In genomic region chr4:55028196-55028595, GRCh38 we compare ENCODE assay signal across 37 cellular contexts.
A peak's percentile ranks its signal among the peaks of the same experiment; 100 is the strongest.
DNase-seq lines count a peak whose midpoint lies in the region; ATAC-seq, FAIRE-seq and TF ChIP-seq lines count a peak whose summit lies in the region.
"Had no signal": no experiment of that assay in that cellular context is flagged by ENCODE, and none has a peak within 500 bp of the region (broad histone marks: within the 10 kb centered on the region; RNA-seq: fewer than 3 reads in every experiment).

No MANE protein-coding gene starts in this region.

- POLR2A ChIA-PET in WTC11 (lab: Charles Lee) (no interaction called here), K562 (lab: Yijun Ruan, JAX) (interaction anchor here (0.5 kb wide), 1 partner anchor 51 kb away, joined by 3 read pairs; no protein-coding TSS in a partner anchor)

- H3K9me3 ChIP-seq in H9 (ENCODE audit: control insufficient read depth, low read depth, low read length) (no peaks in the 10 kb centered on the region), K562 (replicated peaks; ENCODE audit: control insufficient read depth, insufficient read depth, low read depth, low read length) (no peaks in the 10 kb centered on the region), testis (no peaks in the 10 kb centered on the region)
- H3K9me3 ChIP-seq: A549; BE2C; BLaER1; BLaER1 treated with 17β-estradiol and CSF1 and Interleukin-3, amounts not matched to agents 10 nM and 100 nM; Caco-2 had no signal

- H3K4me3 Mint-ChIP-seq in GM23338 (no peak overlapping the region), H9 (no peak overlapping the region), WTC11 (no peak overlapping the region)
- H3K4me3 Mint-ChIP-seq: B cell; CD14-positive monocyte; CD4-positive, alpha-beta memory T cell; CD4-positive, alpha-beta T cell; CD8-positive, alpha-beta memory T cell; CD8-positive, alpha-beta T cell had no signal

- H3K27ac ChIP-seq in GM23338 (ENCODE audit: low read depth) (no peak overlapping the region), H9 (ENCODE audit: insufficient read length, low read depth, low read length) (no peak overlapping the region), K562 (ENCODE audit: extremely low read depth, low read depth, low read length) (no peak overlapping the region), testis (no peak overlapping the region)
- H3K27ac ChIP-seq: 22Rv1; A549; BLaER1; BLaER1 treated with 17β-estradiol and CSF1 and Interleukin-3, amounts not matched to agents 10 nM and 100 nM; C4-2B had no signal

- no peaks in the 10 kb centered on the region for H3F3A ChIP-seq in GM23338 (replicated peaks; ENCODE audit: low read depth)

- H2BK120ac ChIP-seq in H9 (ENCODE audit: low read depth, low read length, poor library complexity, severe bottlenecking), result no peak overlapping the region

- H3K18ac ChIP-seq in H9 (ENCODE audit: insufficient read length, low read depth, low read length), result no peak overlapping the region

- H3K27ac Mint-ChIP-seq in GM23338, result no peak overlapping the region
- H3K27ac Mint-ChIP-seq in H9, result no peak overlapping the region
- H3K27ac Mint-ChIP-seq in WTC11, result no peak overlapping the region
- H3K27ac Mint-ChIP-seq: B cell; CD14-positive monocyte; CD4-positive, alpha-beta T cell; CD4-positive, CD25-positive, alpha-beta regulatory T cell; CD8-positive, alpha-beta memory T cell; CD8-positive, alpha-beta T cell had no signal

- in situ Hi-C loops in K562 (cut with MboI), result no loop called here

- H3K4me3 ChIP-seq in GM23338, result no peak overlapping the region
- H3K4me3 ChIP-seq in K562, result no peak overlapping the region
- no peak overlapping the region for H3K4me3 ChIP-seq in testis
- H3K4me3 ChIP-seq: A549; BLaER1; BLaER1 treated with 17β-estradiol and CSF1 and Interleukin-3, amounts not matched to agents 10 nM and 100 nM had no signal

- no peaks in the 10 kb centered on the region for H3K79me1 ChIP-seq in H9 (ENCODE audit: insufficient read depth, low read depth, low read length, poor library complexity, severe bottlenecking)

- peak; percentile 65 for FAIRE-seq in K562 (lab: Jason Lieb, UNC)
- FAIRE-seq: A204.1, A549, D721Med had no signal

- H4K8ac ChIP-seq in H9 (replicated peaks; ENCODE audit: insufficient read length, low read depth, low read length), result no peak overlapping the region

- DNase-seq in GM23338 (ENCODE audit: low spot score), result no peak
- peak; percentile 36 for DNase-seq in H9
- no peak for DNase-seq in WTC11 (ENCODE audit: low spot score)
- DNase-seq in K562 (ENCODE audit: extremely low read depth in 1 of 4, low spot score in 3 of 4), result no peak
- DNase-seq in activated CD4-positive, CD25-positive, alpha-beta regulatory T cell (lab: John Stamatoyannopoulos, UW), result no peak
- DNase-seq in NCI-H2171 treated with DMSO at 0.1 percent for 48 hours (lab: John Stamatoyannopoulos, UW), result no peak
- DNase-seq in sciatic nerve (ENCODE audit: low spot score), result no peak
- DNase-seq in testis, result no peak
- DNase-seq: 8988T; ACHN; AML-193; BE2C; C1 segment of cervical spinal cord; Caco-2; Calu3; CD4-positive, alpha-beta memory T cell; CD4-positive, alpha-beta T cell; CD4-positive, CD25-positive, alpha-beta regulatory T cell; CD8-positive, alpha-beta memory T cell; CD8-positive, alpha-beta T cell; COR-L47; DMS 273 treated with DMSO at 0.1 percent for 48 hours; DMS153; DMS53; DMS79; DMS79 treated with DMSO at 0.1 percent for 48 hours; DND-41; EL had no signal

- H3K4me1 ChIP-seq in GM23338 (ENCODE audit: insufficient read depth) (peaks cover 8% of the 10 kb centered on the region), H9 (ENCODE audit: insufficient read depth, low read length) (no peaks in the 10 kb centered on the region), K562 (replicated peaks in 1 of 2; ENCODE audit: control insufficient read depth in 2 of 2, insufficient read depth in 2 of 2, low read length in 2 of 2) (no peaks in the 10 kb centered on the region; a peak in 1 of 5 replicates), testis (no peaks in the 10 kb centered on the region)
- H3K4me1 ChIP-seq: A549; BE2C; BLaER1; BLaER1 treated with 17β-estradiol and CSF1 and Interleukin-3, amounts not matched to agents 10 nM and 100 nM had no signal

- H3K14ac ChIP-seq in H9 (ENCODE audit: insufficient read depth, low read length), result no peak overlapping the region

- H2AK5ac ChIP-seq in H9 (ENCODE audit: insufficient read length, low read length), result no peak overlapping the region

- H3T11ph ChIP-seq in H9 (ENCODE audit: low read length), result no peak overlapping the region

- TF ChIP-seq POLR2A in K562 (conservative IDR thresholded peaks at IDR 0.05) (no peak), testis (IDR thresholded peaks at IDR 0.05) (no peak)

- H3K27me3 ChIP-seq in GM23338 (ENCODE audit: insufficient read depth) (no peaks in the 10 kb centered on the region), H9 (ENCODE audit: insufficient read depth, low read length) (no peaks in the 10 kb centered on the region), K562 (ENCODE audit: control insufficient read depth in 2 of 2, insufficient read depth in 2 of 2, low read length in 2 of 2) (no peaks in the 10 kb centered on the region; a peak in 2 of 5 replicates), testis (no peaks in the 10 kb centered on the region)
- H3K27me3 ChIP-seq: BE2C; BLaER1; BLaER1 treated with 17β-estradiol and CSF1 and Interleukin-3, amounts not matched to agents 10 nM and 100 nM had no signal

- peak overlapping the region; percentile 38; the same call in 1 of the 2 replicates for H2AFZ ChIP-seq in GM23338
- H2AFZ ChIP-seq in H9 (ENCODE audit: low read length), result no peak overlapping the region
- no peak overlapping the region for H2AFZ ChIP-seq in K562 (ENCODE audit: low read depth, low read length)

- H2BK12ac ChIP-seq in H9 (ENCODE audit: insufficient read length, low read depth, low read length), result no peak overlapping the region

- no peak for TF ChIP-seq RAD21 in K562 (CRISPR knock-in tag; conservative IDR thresholded peaks at IDR 0.05 in 1 of 2, IDR thresholded peaks at IDR 0.05 in 1 of 2)

- no peaks in the 10 kb centered on the region for H3K23me2 ChIP-seq in H9 (ENCODE audit: insufficient read length, low read depth, low read length, poor library complexity, severe bottlenecking)

- no peak for TF ChIP-seq EP300 in K562 (IDR thresholded peaks at IDR 0.05; ENCODE audit: low read length)

- no TSS peak for BruUV-seq in K562 (replicated peaks; lab: Mats Ljungman, UMichigan)

- no CpG with 5 or more reads among the region's 9 CpGs for WGBS in H9 (ENCODE audit: extremely low coverage, insufficient read length, low lambda C conversion rate)
- WGBS in K562 (ENCODE audit: insufficient coverage, low coverage, missing lambda C conversion rate), result under 1% methylated on average over 9 of the region's 9 CpGs
- 56 to 87% methylated on average over 9 of the region's 9 CpGs for WGBS in testis, 2 donors

- H4K5ac ChIP-seq in H9 (ENCODE audit: insufficient read length, low read depth, low read length), result no peak overlapping the region

- H2BK15ac ChIP-seq in H9 (ENCODE audit: low read depth, low read length), result no peak overlapping the region

- H2BK5ac ChIP-seq in H9 (ENCODE audit: insufficient read length, low read length), result no peak overlapping the region

- H3K27me3 Mint-ChIP-seq in GM23338 (ENCODE audit: insufficient read depth, low read depth, poor library complexity) (peaks cover 2% of the 10 kb centered on the region), H9 (ENCODE audit: low read depth) (no peaks in the 10 kb centered on the region), WTC11 (ENCODE audit: low read depth) (no peaks in the 10 kb centered on the region)
- H3K27me3 Mint-ChIP-seq: CD4-positive, CD25-positive, alpha-beta regulatory T cell had no signal

- ATAC-seq in GM23338, result peak; percentile 61
- peak; percentile 51 for ATAC-seq in WTC11
- 0 out of 3 replicates have a peak, but pooled peaks have one; percentile 20 for ATAC-seq in K562
- ATAC-seq in sciatic nerve, result no peak
- ATAC-seq: A549; CD8-positive, alpha-beta T cell had no signal

- H4K91ac ChIP-seq in H9 (ENCODE audit: insufficient read length, low read depth, low read length), result no peak overlapping the region

- H3K9ac ChIP-seq in H9 (ENCODE audit: extremely low read depth, insufficient read length, low read length) (no peak overlapping the region), K562 (ENCODE audit: insufficient read depth in 1 of 2, low read depth in 2 of 2, low read length in 2 of 2) (no peak overlapping the region)
- H3K9ac ChIP-seq: BLaER1; BLaER1 treated with 17β-estradiol and CSF1 and Interleukin-3, amounts not matched to agents 10 nM and 100 nM had no signal

- H3K9me2 ChIP-seq in GM23338 (ENCODE audit: insufficient read depth), result no peaks in the 10 kb centered on the region

- CTCF ChIA-PET in WTC11 (lab: Charles Lee) (interaction anchor here (1.0 kb wide), 1 partner anchor 19 kb away, joined by 3 read pairs; no protein-coding TSS in a partner anchor), K562 (lab: Yijun Ruan, JAX; ENCODE audit: low intra/inter-chr PET ratio) (no interaction called here)

- no peak overlapping the region for H2BK20ac ChIP-seq in H9 (ENCODE audit: low read depth, low read length, poor library complexity, severe bottlenecking)

- H3K9me3 Mint-ChIP-seq in GM23338 (no peaks in the 10 kb centered on the region), H9 (no peaks in the 10 kb centered on the region), WTC11 (no peaks in the 10 kb centered on the region)
- H3K9me3 Mint-ChIP-seq: CD4-positive, alpha-beta T cell; CD8-positive, alpha-beta memory T cell; CD8-positive, alpha-beta T cell had no signal

- H3K36me3 Mint-ChIP-seq in GM23338 (ENCODE audit: low read depth) (no peaks in the 10 kb centered on the region), H9 (ENCODE audit: insufficient read depth in 1 of 3, low read depth in 3 of 3) (no peaks in the 10 kb centered on the region), WTC11 (no peaks in the 10 kb centered on the region)
- H3K36me3 Mint-ChIP-seq: CD14-positive monocyte; CD4-positive, alpha-beta memory T cell; CD4-positive, CD25-positive, alpha-beta regulatory T cell; CD8-positive, alpha-beta memory T cell; CD8-positive, alpha-beta T cell had no signal

- no peak overlapping the region for H3K56ac ChIP-seq in H9 (ENCODE audit: insufficient read length, low read depth, low read length)

- H4K20me1 ChIP-seq in GM23338 (replicated peaks; ENCODE audit: insufficient read depth) (no peaks in the 10 kb centered on the region), H9 (ENCODE audit: control insufficient read depth, insufficient read depth, insufficient read length) (no peaks in the 10 kb centered on the region), K562 (replicated peaks; ENCODE audit: control insufficient read depth, insufficient read depth, low read length) (no peaks in the 10 kb centered on the region)
- H4K20me1 ChIP-seq: BLaER1; BLaER1 treated with 17β-estradiol and CSF1 and Interleukin-3, amounts not matched to agents 10 nM and 100 nM had no signal

- no peak overlapping the region for H3K23ac ChIP-seq in H9 (ENCODE audit: insufficient read length, low read depth, low read length)

- H3K79me2 ChIP-seq in GM23338 (replicated peaks; ENCODE audit: insufficient read depth) (no peaks in the 10 kb centered on the region), H9 (ENCODE audit: insufficient read depth, low read length) (no peaks in the 10 kb centered on the region), K562 (ENCODE audit: control insufficient read depth, insufficient read depth, low read length) (no peaks in the 10 kb centered on the region)

- H3K9me1 ChIP-seq in K562 (ENCODE audit: control insufficient read depth, insufficient read depth, low read length), result no peaks in the 10 kb centered on the region

- intact Hi-C loops in K562 (cut with micrococcal nuclease) (no loop called here), sciatic nerve (cut with DNase I) (no loop called here), testis (cut with DNase I; ENCODE audit: low total_unique reads) (no loop called here)

- H3K36me3 ChIP-seq in GM23338 (ENCODE audit: insufficient read depth) (no peaks in the 10 kb centered on the region), K562 (ENCODE audit: control insufficient read depth, insufficient read depth, low read length) (no peaks in the 10 kb centered on the region), testis (ENCODE audit: low read depth, missing control alignments) (no peaks in the 10 kb centered on the region)
- H3K36me3 ChIP-seq: BE2C; BLaER1; BLaER1 treated with 17β-estradiol and CSF1 and Interleukin-3, amounts not matched to agents 10 nM and 100 nM had no signal

- peaks cover 15% of the 10 kb centered on the region; the same call in 2 of the 3 replicates for H3K4me1 Mint-ChIP-seq in GM23338
- peaks cover 29 to 34% of the 10 kb centered on the region in 2 experiments for H3K4me1 Mint-ChIP-seq in H9
- peaks cover 13% of the 10 kb centered on the region for H3K4me1 Mint-ChIP-seq in WTC11
- H3K4me1 Mint-ChIP-seq: B cell; CD14-positive monocyte; CD4-positive, alpha-beta memory T cell; CD4-positive, CD25-positive, alpha-beta regulatory T cell; CD8-positive, alpha-beta memory T cell had no signal

- H3K4me2 ChIP-seq in GM23338 (no peak overlapping the region), H9 (ENCODE audit: insufficient read depth, insufficient read length, low read length) (no peak overlapping the region), K562 (ENCODE audit: insufficient read depth, low read length) (no peak overlapping the region)
- H3K4me2 ChIP-seq: A549; BLaER1; BLaER1 treated with 17β-estradiol and CSF1 and Interleukin-3, amounts not matched to agents 10 nM and 100 nM had no signal

- no peak overlapping the region for H3K4ac ChIP-seq in H9 (ENCODE audit: low read depth, low read length)

- no peak for TF ChIP-seq CTCF in GM23338 (conservative IDR thresholded peaks at IDR 0.05; ENCODE audit: low read depth in 2 of 2)
- no peak for TF ChIP-seq CTCF in H9 (conservative IDR thresholded peaks at IDR 0.05)
- no peak for TF ChIP-seq CTCF in WTC11 (IDR thresholded peaks at IDR 0.05)
- TF ChIP-seq CTCF in K562 (IDR thresholded peaks at IDR 0.05 in 2 of 3, conservative IDR thresholded peaks at IDR 0.05 in 1 of 3; ENCODE audit: insufficient read depth in 2 of 3, low read depth in 1 of 3, low read length in 3 of 3), result no peak
- TF ChIP-seq CTCF in testis (IDR thresholded peaks at IDR 0.05), result no peak
